ENCODE assay signal across 32 cellular contexts in the genomic region with DNA sequence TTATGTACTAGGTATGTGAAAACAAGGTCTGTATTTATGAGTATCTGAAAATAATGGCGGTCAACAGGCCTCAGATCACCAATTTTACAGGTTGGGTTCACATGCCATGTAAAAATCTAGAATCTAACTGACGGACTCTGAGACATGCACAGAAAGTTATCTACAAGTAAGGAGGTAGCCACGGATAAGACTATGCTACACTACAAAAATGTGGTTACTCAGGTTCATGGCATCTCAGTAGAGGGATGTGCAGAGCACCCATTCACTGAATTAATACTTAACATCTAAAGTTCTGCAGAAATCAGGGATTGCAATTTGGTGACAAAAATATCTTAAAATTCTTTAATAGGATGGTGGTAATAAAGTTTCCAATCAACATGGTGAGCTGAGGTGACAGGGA.
DNase-seq lines count a peak whose midpoint lies in the region; ATAC-seq and TF ChIP-seq lines count a peak whose summit lies in the region.
"Had no signal": no experiment of that assay in that cellular context is flagged by ENCODE, and none has a peak within 500 bp of the region (broad histone marks: within the 10 kb centered on the region; RNA-seq: fewer than 3 reads in every experiment).

No MANE protein-coding gene starts in this region.

- H2AK5ac ChIP-seq in mesenchymal stem cell (ENCODE audit: low read length, severe bottlenecking) = no peak overlapping the region

- no peaks in the 10 kb centered on the region for H3K27me3 Mint-ChIP-seq in T-helper 2 cell treated with Interferon-gamma antibody and Interleukin-4, amounts not matched to agents 5 μg/mL and 100 μg/mL, for 36 hours (ENCODE audit: low read depth)
- peaks cover 7% of the 10 kb centered on the region for H3K27me3 Mint-ChIP-seq in activated T-cell treated with anti-CD3 and anti-CD28 coated beads, Interleukin-2, amount 50 U/mL, for 4 hours (ENCODE audit: low read depth)
- H3K27me3 Mint-ChIP-seq: dendritic cell treated with granulocyte-macrophage colony-stimulating factor and Interleukin-4, amounts not matched to agents 40 ng/mL and 50 ng/mL, for 4 days had no signal

- H3K4me1 Mint-ChIP-seq in T-helper 2 cell treated with Interferon-gamma antibody and Interleukin-4, amounts not matched to agents 5 μg/mL and 100 μg/mL, for 36 hours (ENCODE audit: low read depth) = no peaks in the 10 kb centered on the region
- no peaks in the 10 kb centered on the region for H3K4me1 Mint-ChIP-seq in activated T-cell treated with anti-CD3 and anti-CD28 coated beads, Interleukin-2, amount 50 U/mL, for 4 hours (ENCODE audit: low read depth)
- H3K4me1 Mint-ChIP-seq: activated naive CD4-positive, alpha-beta T cell treated with anti-CD3 and anti-CD28 coated beads, Interleukin-2, amount 50 U/mL, for 24 hours had no signal

- TF ChIP-seq CTCF in astrocyte of the spinal cord (IDR thresholded peaks at IDR 0.05; ENCODE audit: low read depth, low read length) (no peak), vagina (IDR thresholded peaks at IDR 0.05) (no peak)

- H3K36me3 ChIP-seq in mesenchymal stem cell (ENCODE audit: control insufficient read depth in 1 of 2, insufficient read depth in 2 of 2, low read depth in 1 of 2, low read length in 2 of 2) = peaks cover 0 to 10% of the 10 kb centered on the region in 2 experiments
- no peaks in the 10 kb centered on the region for H3K36me3 ChIP-seq in vagina
- H3K36me3 ChIP-seq: esophagus muscularis mucosa, heart right ventricle, spleen, WERI-Rb-1 had no signal

- H4K8ac ChIP-seq in mesenchymal stem cell (ENCODE audit: low read length) = no peak overlapping the region

- H2BK5ac ChIP-seq in mesenchymal stem cell (ENCODE audit: low read depth, low read length, poor library complexity, severe bottlenecking) = no peak overlapping the region

- no peak for TF ChIP-seq POLR2A in vagina (IDR thresholded peaks at IDR 0.05)

- H3K9ac ChIP-seq in mesenchymal stem cell (ENCODE audit: low read length) = no peak overlapping the region
- H3K9ac ChIP-seq: parathyroid adenoma had no signal

- no peaks in the 10 kb centered on the region for H3K9me3 Mint-ChIP-seq in T-helper 2 cell treated with Interferon-gamma antibody and Interleukin-4, amounts not matched to agents 5 μg/mL and 100 μg/mL, for 36 hours
- H3K9me3 Mint-ChIP-seq in activated T-cell treated with anti-CD3 and anti-CD28 coated beads, Interleukin-2, amount 50 U/mL, for 4 hours = peaks cover 5% of the 10 kb centered on the region
- H3K9me3 Mint-ChIP-seq: activated naive CD4-positive, alpha-beta T cell treated with anti-CD3 and anti-CD28 coated beads, Interleukin-2, amount 50 U/mL, for 24 hours; activated T-helper 2 cell treated with anti-CD3 and anti-CD28 coated beads, Interferon-gamma antibody, Interleukin-2, Interleukin-4, amounts not matched to agents 10 μg/mL and 5 μg/mL and 100 μg/mL, durations not matched to agents 14 hours and 24 hours and 36 hours; CD4-positive, alpha-beta T cell had no signal

- peaks cover 32% of the 10 kb centered on the region for H3K79me1 ChIP-seq in mesenchymal stem cell (replicated peaks; ENCODE audit: low read length, poor library complexity, severe bottlenecking)

- WGBS in mesenchymal stem cell = 60% methylated on average over 3 of the region's 3 CpGs

- peak; percentile 43 for DNase-seq in AG08396 (ENCODE audit: low spot score)
- peak; percentile 82 for DNase-seq in M059J (ENCODE audit: low read depth)
- peak; percentile 36 for DNase-seq in astrocyte of the spinal cord (ENCODE audit: low read depth, low spot score)
- no peak for DNase-seq in mesenchymal stem cell
- DNase-seq in LoVo (ENCODE audit: low spot score) = no peak
- DNase-seq in T-helper 2 cell treated with Interferon-gamma antibody and Interleukin-4, amounts not matched to agents 5 μg/mL and 100 μg/mL, for 36 hours (ENCODE audit: low spot score) = no peak
- no peak for DNase-seq in vagina (ENCODE audit: extremely low spot score in 2 of 2)
- no peak for DNase-seq in activated T-cell treated with anti-CD3 and anti-CD28 coated beads, Interleukin-2, amount 50 U/mL, for 4 hours
- DNase-seq: activated CD4-positive, alpha-beta T cell treated with anti-CD3 and anti-CD28 coated beads for 4 hours; anterior cingulate cortex; caudate nucleus; CD4-positive, alpha-beta T cell; DMS79 treated with DMSO at 0.1 percent for 48 hours; foreskin keratinocyte; GOT3; heart right ventricle; KBM-7; NCI-H1930; NCI-H2171 treated with DMSO at 0.1 percent for 48 hours; NCI-H524 treated with DMSO at 0.1 percent for 48 hours; spleen; stimulated activated CD4-positive, alpha-beta T cell treated with anti-CD3 and anti-CD28 coated beads, Interleukin-2, amount 100 ng/mL, for 24 hours; T-helper 9 cell; testis; WERI-Rb-1 had no signal

- no peak overlapping the region for H3K4me3 ChIP-seq in astrocyte of the spinal cord (ENCODE audit: low read depth, low read length)
- H3K4me3 ChIP-seq in mesenchymal stem cell (ENCODE audit: insufficient read depth in 1 of 2, low read depth in 1 of 2, low read length in 2 of 2) = no peak overlapping the region
- H3K4me3 ChIP-seq in vagina = no peak overlapping the region
- H3K4me3 ChIP-seq: esophagus muscularis mucosa, heart right ventricle, lung, spleen, testis had no signal

- in situ Hi-C loops in astrocyte of the spinal cord (cut with HindIII; ENCODE audit: low sequenced_read_pairs) = no loop called here

- intact Hi-C loops in vagina (cut with DNase I) = no loop called here

- no peak for ATAC-seq in activated T-cell treated with anti-CD3 and anti-CD28 coated beads, Interleukin-2, amount 50 U/mL, for 4 hours
- ATAC-seq: foreskin keratinocyte, heart right ventricle had no signal

- H3K4me2 ChIP-seq in mesenchymal stem cell (ENCODE audit: low read length, poor library complexity, severe bottlenecking) = no peak overlapping the region

- no peak overlapping the region for H2BK120ac ChIP-seq in mesenchymal stem cell (ENCODE audit: low read depth, low read length)

- no peak overlapping the region for H2BK12ac ChIP-seq in mesenchymal stem cell (ENCODE audit: low read length in 2 of 2)

- no peak overlapping the region for H2BK15ac ChIP-seq in mesenchymal stem cell (ENCODE audit: low read depth, poor library complexity, severe bottlenecking)

- no peak overlapping the region for H3K4ac ChIP-seq in mesenchymal stem cell (ENCODE audit: low read depth in 1 of 2, low read length in 2 of 2)

- H3K27ac ChIP-seq in mesenchymal stem cell (ENCODE audit: low read length, poor library complexity, severe bottlenecking) (peak overlapping the region; percentile 65), vagina (no peak overlapping the region)
- H3K27ac ChIP-seq: esophagus muscularis mucosa, foreskin keratinocyte, parathyroid adenoma, spleen, WERI-Rb-1 had no signal

- no peak overlapping the region for H3K27ac Mint-ChIP-seq in T-helper 2 cell treated with Interferon-gamma antibody and Interleukin-4, amounts not matched to agents 5 μg/mL and 100 μg/mL, for 36 hours
- H3K27ac Mint-ChIP-seq: activated naive CD4-positive, alpha-beta T cell treated with anti-CD3 and anti-CD28 coated beads, Interleukin-2, amount 50 U/mL, for 24 hours; activated T-helper 2 cell treated with anti-CD3 and anti-CD28 coated beads, Interferon-gamma antibody, Interleukin-2, Interleukin-4, amounts not matched to agents 10 μg/mL and 5 μg/mL and 100 μg/mL, durations not matched to agents 14 hours and 24 hours and 36 hours; CD4-positive, alpha-beta T cell; dendritic cell treated with granulocyte-macrophage colony-stimulating factor and Interleukin-4, amounts not matched to agents 40 ng/mL and 50 ng/mL, for 4 days; stimulated activated naive CD8-positive, alpha-beta T cell treated with anti-CD3 and anti-CD28 coated beads, Interleukin-15, Interleukin-2, amounts not matched to agents 100 ng/mL and 50 ng/mL, for 24 hours had no signal

- H3K4me1 ChIP-seq in mesenchymal stem cell (ENCODE audit: control insufficient read depth, insufficient read depth, low read depth, low read length) (peaks cover 12% of the 10 kb centered on the region), vagina (peaks cover 30% of the 10 kb centered on the region)
- H3K4me1 ChIP-seq: foreskin keratinocyte, parathyroid adenoma had no signal

- H3K18ac ChIP-seq in mesenchymal stem cell (ENCODE audit: low read depth in 1 of 2, low read length in 2 of 2) = no peak overlapping the region

- no peaks in the 10 kb centered on the region for H3K36me3 Mint-ChIP-seq in T-helper 2 cell treated with Interferon-gamma antibody and Interleukin-4, amounts not matched to agents 5 μg/mL and 100 μg/mL, for 36 hours (ENCODE audit: low read depth)
- no peaks in the 10 kb centered on the region for H3K36me3 Mint-ChIP-seq in activated T-cell treated with anti-CD3 and anti-CD28 coated beads, Interleukin-2, amount 50 U/mL, for 4 hours (ENCODE audit: insufficient read depth)
- H3K36me3 Mint-ChIP-seq: activated naive CD4-positive, alpha-beta T cell treated with anti-CD3 and anti-CD28 coated beads, Interleukin-2, amount 50 U/mL, for 24 hours had no signal

- no peak overlapping the region for H2AFZ ChIP-seq in mesenchymal stem cell (ENCODE audit: low read depth, low read length)
- H2AFZ ChIP-seq: parathyroid adenoma had no signal

- H4K91ac ChIP-seq in mesenchymal stem cell (ENCODE audit: low read length) = no peak overlapping the region

- H3K9me3 ChIP-seq in mesenchymal stem cell (ENCODE audit: control insufficient read depth, low read length) (no peaks in the 10 kb centered on the region), vagina (no peaks in the 10 kb centered on the region)
- H3K9me3 ChIP-seq: esophagus muscularis mucosa, heart right ventricle, testis had no signal

- H3K27me3 ChIP-seq in mesenchymal stem cell (ENCODE audit: control insufficient read depth in 1 of 2, insufficient read depth in 1 of 2, low read length in 2 of 2) (no peaks in the 10 kb centered on the region), vagina (no peaks in the 10 kb centered on the region)
- H3K27me3 ChIP-seq: esophagus muscularis mucosa, foreskin keratinocyte, heart right ventricle, spleen, testis had no signal

- no peak overlapping the region for H3K23ac ChIP-seq in mesenchymal stem cell (ENCODE audit: low read length in 2 of 2)

- no peak overlapping the region for H3K14ac ChIP-seq in mesenchymal stem cell (ENCODE audit: low read length in 2 of 2)

- no peak overlapping the region for H3K4me3 Mint-ChIP-seq in T-helper 2 cell treated with Interferon-gamma antibody and Interleukin-4, amounts not matched to agents 5 μg/mL and 100 μg/mL, for 36 hours
- H3K4me3 Mint-ChIP-seq in activated T-cell treated with anti-CD3 and anti-CD28 coated beads, Interleukin-2, amount 50 U/mL, for 4 hours = no peak overlapping the region
- H3K4me3 Mint-ChIP-seq: activated naive CD4-positive, alpha-beta T cell treated with anti-CD3 and anti-CD28 coated beads, Interleukin-2, amount 50 U/mL, for 24 hours; CD4-positive, alpha-beta T cell; dendritic cell treated with granulocyte-macrophage colony-stimulating factor and Interleukin-4, amounts not matched to agents 40 ng/mL and 50 ng/mL, for 4 days; stimulated activated naive CD8-positive, alpha-beta T cell treated with anti-CD3 and anti-CD28 coated beads, Interleukin-15, Interleukin-2, amounts not matched to agents 100 ng/mL and 50 ng/mL, for 24 hours had no signal

Comparison
In these comparisons a context has a peak if more than half of its experiments do, and no peak if none do; other contexts are left out.
1. DNase-seq: peak in AG08396 (single experiment), M059J (single experiment) and astrocyte of the spinal cord (single experiment); none in mesenchymal stem cell (single experiment), LoVo (single experiment), T-helper 2 cell treated with Interferon-gamma antibody and Interleukin-4, amounts not matched to agents 5 μg/mL and 100 μg/mL, for 36 hours (single experiment), vagina (0 of 2) and activated T-cell treated with anti-CD3 and anti-CD28 coated beads, Interleukin-2, amount 50 U/mL, for 4 hours (single experiment).